In genomic region chr11:68766786-68767185, GRCh38 we compare ENCODE assay signal across 23 cellular contexts. TPM values are rescaled to one million over a fixed set of nuclear protein-coding genes. Genes with fewer than 3 reads are reported as not detected.
"Had no signal": no experiment of that assay in that cellular context is flagged by ENCODE, and none has a peak within 500 bp of the region (broad histone marks: within the 10 kb centered on the region; RNA-seq: fewer than 3 reads in every experiment).

No MANE protein-coding gene starts in this region.

- H3K4me3 ChIP-seq: colonic mucosa, esophagus muscularis mucosa, gastroesophageal sphincter, heart left ventricle, hepatocyte, left lung, lower lobe of right lung, mucosa of descending colon had no signal

- H3K4me1 ChIP-seq: colonic mucosa, esophagus muscularis mucosa, gastroesophageal sphincter, left lung, lower lobe of right lung had no signal

- H3K27me3 ChIP-seq: colonic mucosa, esophagus muscularis mucosa, foreskin keratinocyte, gastroesophageal sphincter, heart left ventricle, hepatocyte, left lung had no signal

- DNase-seq: colonic mucosa; cortex of kidney; effector CD8-positive, alpha-beta T cell; effector memory CD8-positive, alpha-beta T cell; foreskin keratinocyte; heart left ventricle; hypothalamus; immature natural killer cell; islet precursor cell; kidney; kidney glomerular epithelial cell; left colon; left lung; left ventricle myocardium superior; lower lobe of right lung; mesenchymal stem cell; mucosa of descending colon had no signal

- ATAC-seq: effector memory CD8-positive, alpha-beta T cell; foreskin keratinocyte; gastroesophageal sphincter; heart left ventricle; left colon; left lung; left ventricle myocardium superior; lower lobe of right lung; mucosa of descending colon had no signal

- H3K36me3 Mint-ChIP-seq: mesothelial cell of epicardium had no signal

- H3K27me3 Mint-ChIP-seq: dendritic cell treated with granulocyte-macrophage colony-stimulating factor and Interleukin-4, amounts not matched to agents 40 ng/mL and 50 ng/mL, for 4 days; effector memory CD8-positive, alpha-beta T cell had no signal

- H3K4me3 Mint-ChIP-seq: dendritic cell treated with granulocyte-macrophage colony-stimulating factor and Interleukin-4, amounts not matched to agents 40 ng/mL and 50 ng/mL, for 4 days; effector memory CD8-positive, alpha-beta T cell; immature natural killer cell; mesothelial cell of epicardium had no signal

- H3K9me3 Mint-ChIP-seq: dendritic cell treated with granulocyte-macrophage colony-stimulating factor and Interleukin-4, amounts not matched to agents 40 ng/mL and 50 ng/mL, for 4 days; effector memory CD8-positive, alpha-beta T cell; immature natural killer cell; mesothelial cell of epicardium had no signal

- H3K9me3 ChIP-seq: colonic mucosa, esophagus muscularis mucosa, gastroesophageal sphincter, heart left ventricle, left lung, lower lobe of right lung, mucosa of descending colon had no signal

- H3K4me1 Mint-ChIP-seq: immature natural killer cell had no signal

- H3K27ac ChIP-seq: colonic mucosa, esophagus muscularis mucosa, foreskin keratinocyte, gastroesophageal sphincter, heart left ventricle, hepatocyte, lower lobe of right lung had no signal

- H3K27ac Mint-ChIP-seq: dendritic cell treated with granulocyte-macrophage colony-stimulating factor and Interleukin-4, amounts not matched to agents 40 ng/mL and 50 ng/mL, for 4 days; immature natural killer cell; mesothelial cell of epicardium had no signal

RNA-seq across cellular contexts. Expression of gene TESMIN, which starts 15.5 kb away (rescaled TPM):
- total RNA-seq: myocyte had no signal
